Comparison of ENCODE assay signal across 18 cellular contexts in genomic region chr15:50248994-50249586, GRCh38. TPM values are rescaled to one million over a fixed set of nuclear protein-coding genes. Genes with fewer than 3 reads are reported as not detected.
DNase-seq lines count a peak whose midpoint lies in the region; ATAC-seq and TF ChIP-seq lines count a peak whose summit lies in the region.
"Had no signal": no experiment of that assay in that cellular context is flagged by ENCODE, and none has a peak within 500 bp of the region (broad histone marks: within the 10 kb centered on the region; RNA-seq: fewer than 3 reads in every experiment).

No MANE protein-coding gene starts in this region.

- 91 to 98% methylated on average over 4 of the region's 4 CpGs for WGBS in endodermal cell (ENCODE audit: insufficient coverage in 1 of 2, insufficient read length in 1 of 2), 2 experiments

- no peaks in the 10 kb centered on the region for H3K9me3 ChIP-seq in endodermal cell (ENCODE audit: control insufficient read depth, low read length)
- H3K9me3 ChIP-seq: body of pancreas, upper lobe of right lung had no signal

- peak; percentile 17 to 19 for ATAC-seq in activated T-cell treated with anti-CD3 and anti-CD28 coated beads, Interleukin-2, amount 50 U/mL, for 72 hours (replicated peaks in 1 of 2)
- ATAC-seq in stimulated activated naive B cell treated with anti-CD40 and anti-IgM and Interleukin-4, amounts not matched to agents 10 μg/mL and 1 μg/mL and 100 μg/mL, for 72 hours (replicated peaks) = peak in 1 of 2 donors; percentile 20
- ATAC-seq in GM18520 (IDR thresholded peaks at IDR 0.05; ENCODE audit: unreplicated experiment) (no peak), GM21529 (IDR thresholded peaks at IDR 0.05; ENCODE audit: unreplicated experiment) (no peak)
- ATAC-seq: body of pancreas had no signal

- peaks cover 1 to 3% of the 10 kb centered on the region in 2 donors for H3K36me3 Mint-ChIP-seq in activated T-cell treated with anti-CD3 and anti-CD28 coated beads, Interleukin-2, amount 50 U/mL, for 72 hours (ENCODE audit: insufficient read depth in 2 of 2)
- H3K36me3 Mint-ChIP-seq in T-helper 1 cell treated with Interleukin-12 subunit alpha and Interleukin-12 subunit beta and Interleukin-4 antibody, amounts not matched to agents 30 μg/mL and 1 μg/mL, for 36 hours (ENCODE audit: low read depth) = peaks cover 4% of the 10 kb centered on the region
- no peaks in the 10 kb centered on the region for H3K36me3 Mint-ChIP-seq in endodermal cell (ENCODE audit: low read depth)
- no peaks in the 10 kb centered on the region for H3K36me3 Mint-ChIP-seq in stimulated activated naive B cell treated with anti-CD40 and anti-IgM and Interleukin-4, amounts not matched to agents 10 μg/mL and 1 μg/mL and 100 μg/mL, for 72 hours

- peaks cover 53% of the 10 kb centered on the region for H3K4me1 Mint-ChIP-seq in activated T-cell treated with anti-CD3 and anti-CD28 coated beads, Interleukin-2, amount 50 U/mL, for 72 hours (ENCODE audit: low read depth)
- peaks cover 50% of the 10 kb centered on the region for H3K4me1 Mint-ChIP-seq in T-helper 1 cell treated with Interleukin-12 subunit alpha and Interleukin-12 subunit beta and Interleukin-4 antibody, amounts not matched to agents 30 μg/mL and 1 μg/mL, for 36 hours (ENCODE audit: low read depth)
- no peaks in the 10 kb centered on the region for H3K4me1 Mint-ChIP-seq in endodermal cell
- H3K4me1 Mint-ChIP-seq in stimulated activated naive B cell treated with anti-CD40 and anti-IgM and Interleukin-4, amounts not matched to agents 10 μg/mL and 1 μg/mL and 100 μg/mL, for 72 hours = peaks cover 21 to 26% of the 10 kb centered on the region in 2 donors

- H3K36me3 ChIP-seq in endodermal cell (ENCODE audit: control insufficient read depth, insufficient read depth, low read length) = no peaks in the 10 kb centered on the region
- H3K36me3 ChIP-seq: upper lobe of right lung had no signal

- no peak overlapping the region for H3K4me3 ChIP-seq in endodermal cell (ENCODE audit: low read length)
- H3K4me3 ChIP-seq: body of pancreas, upper lobe of right lung had no signal

- no peak overlapping the region for H3K9ac ChIP-seq in endodermal cell (ENCODE audit: extremely low read depth, low read length, poor library complexity, severe bottlenecking)

- H3K27ac Mint-ChIP-seq in activated T-cell treated with anti-CD3 and anti-CD28 coated beads, Interleukin-2, amount 50 U/mL, for 72 hours = peak overlapping the region; percentile 98
- H3K27ac Mint-ChIP-seq in T-helper 1 cell treated with Interleukin-12 subunit alpha and Interleukin-12 subunit beta and Interleukin-4 antibody, amounts not matched to agents 30 μg/mL and 1 μg/mL, for 36 hours = peak overlapping the region; percentile 85
- no peak overlapping the region for H3K27ac Mint-ChIP-seq in endodermal cell
- peak overlapping the region; percentile 72 for H3K27ac Mint-ChIP-seq in stimulated activated naive B cell treated with anti-CD40 and anti-IgM and Interleukin-4, amounts not matched to agents 10 μg/mL and 1 μg/mL and 100 μg/mL, for 72 hours

- no peaks in the 10 kb centered on the region for H3K9me3 Mint-ChIP-seq in activated T-cell treated with anti-CD3 and anti-CD28 coated beads, Interleukin-2, amount 50 U/mL, for 72 hours
- no peaks in the 10 kb centered on the region for H3K9me3 Mint-ChIP-seq in T-helper 1 cell treated with Interleukin-12 subunit alpha and Interleukin-12 subunit beta and Interleukin-4 antibody, amounts not matched to agents 30 μg/mL and 1 μg/mL, for 36 hours
- H3K9me3 Mint-ChIP-seq in endodermal cell = no peaks in the 10 kb centered on the region
- no peaks in the 10 kb centered on the region for H3K9me3 Mint-ChIP-seq in stimulated activated naive B cell treated with anti-CD40 and anti-IgM and Interleukin-4, amounts not matched to agents 10 μg/mL and 1 μg/mL and 100 μg/mL, for 72 hours

- peaks cover 26% of the 10 kb centered on the region for H3K27me3 ChIP-seq in endodermal cell (ENCODE audit: control insufficient read depth, insufficient read depth, low read length, poor library complexity, severe bottlenecking)
- H3K27me3 ChIP-seq: body of pancreas, upper lobe of right lung had no signal

- no peak for TF ChIP-seq CTCF in endodermal cell (conservative IDR thresholded peaks at IDR 0.05)

- no peaks in the 10 kb centered on the region for H3K4me1 ChIP-seq in endodermal cell (ENCODE audit: control insufficient read depth, insufficient read depth, low read length)
- H3K4me1 ChIP-seq: body of pancreas, upper lobe of right lung had no signal

- H3K4me3 Mint-ChIP-seq in activated T-cell treated with anti-CD3 and anti-CD28 coated beads, Interleukin-2, amount 50 U/mL, for 72 hours = peak overlapping the region; percentile 85 to 87
- peak overlapping the region; percentile 33 for H3K4me3 Mint-ChIP-seq in T-helper 1 cell treated with Interleukin-12 subunit alpha and Interleukin-12 subunit beta and Interleukin-4 antibody, amounts not matched to agents 30 μg/mL and 1 μg/mL, for 36 hours
- H3K4me3 Mint-ChIP-seq in endodermal cell = no peak overlapping the region
- H3K4me3 Mint-ChIP-seq in stimulated activated naive B cell treated with anti-CD40 and anti-IgM and Interleukin-4, amounts not matched to agents 10 μg/mL and 1 μg/mL and 100 μg/mL, for 72 hours = peak overlapping the region in 1 of 2 donors; percentile 19

- no peak for DNase-seq in activated T-cell treated with anti-CD3 and anti-CD28 coated beads, Interleukin-2, amount 50 U/mL, for 72 hours
- no peak for DNase-seq in activated T-cell treated with anti-CD3 and anti-CD28 coated beads, Interleukin-2, amount 50 U/mL, for 48 hours
- peak; percentile 9 for DNase-seq in endodermal cell
- no peak for DNase-seq in stimulated activated naive B cell treated with anti-CD40 and anti-IgM and Interleukin-4, amounts not matched to agents 10 μg/mL and 1 μg/mL and 100 μg/mL, for 72 hours
- no peak for DNase-seq in NCI-H1092 treated with DMSO at 0.1 percent for 48 hours (lab: John Stamatoyannopoulos, UW)
- DNase-seq: activated CD4-positive, CD25-positive, alpha-beta regulatory T cell treated with anti-CD3 and anti-CD28 coated beads, Interleukin-2, amount 50 U/mL, for 72 hours; body of pancreas; cortex of kidney; glutamatergic neuron; NCI-H1436; NCI-H446 treated with DMSO at 0.1 percent for 48 hours; Right ventricle myocardium superior; upper lobe of right lung had no signal

- H3K27me3 Mint-ChIP-seq in activated T-cell treated with anti-CD3 and anti-CD28 coated beads, Interleukin-2, amount 50 U/mL, for 72 hours (ENCODE audit: low read depth) = no peaks in the 10 kb centered on the region
- no peaks in the 10 kb centered on the region for H3K27me3 Mint-ChIP-seq in T-helper 1 cell treated with Interleukin-12 subunit alpha and Interleukin-12 subunit beta and Interleukin-4 antibody, amounts not matched to agents 30 μg/mL and 1 μg/mL, for 36 hours (ENCODE audit: low read depth)
- H3K27me3 Mint-ChIP-seq in endodermal cell (ENCODE audit: insufficient read depth) = peaks cover 21% of the 10 kb centered on the region
- H3K27me3 Mint-ChIP-seq in stimulated activated naive B cell treated with anti-CD40 and anti-IgM and Interleukin-4, amounts not matched to agents 10 μg/mL and 1 μg/mL and 100 μg/mL, for 72 hours = no peaks in the 10 kb centered on the region

- no peak overlapping the region for H3K27ac ChIP-seq in endodermal cell (ENCODE audit: low read depth, low read length)
- H3K27ac ChIP-seq: body of pancreas, upper lobe of right lung had no signal

RNA-seq across cellular contexts. Expression of gene HDC, which starts 16.4 kb away (rescaled TPM):
- total RNA-seq in activated T-cell treated with anti-CD3 and anti-CD28 coated beads, Interleukin-2, amount 50 U/mL, for 72 hours = 1 to 10 TPM; 1.1 to 1.7 TPM
- under 1 TPM in 1 of 2 donors, not detected in 1; 0.31 TPM for total RNA-seq in endodermal cell
- 3.8 TPM for polyA plus RNA-seq in endodermal cell (2013, experiment 1 of 2)
- 2.5 TPM for polyA plus RNA-seq in endodermal cell (2013, experiment 2 of 2)
- total RNA-seq: body of pancreas, epithelial cell of proximal tubule had no signal
- polyA plus RNA-seq: keratinocyte had no signal

Comparison
In these comparisons a context has a peak if more than half of its experiments do, and no peak if none do; other contexts are left out.
1. ATAC-seq: peak in activated T-cell treated with anti-CD3 and anti-CD28 coated beads, Interleukin-2, amount 50 U/mL, for 72 hours (2 of 2); none in GM18520 (single experiment) and GM21529 (single experiment).